Comparison of ENCODE assay signal across 2 cellular contexts in the genomic region with DNA sequence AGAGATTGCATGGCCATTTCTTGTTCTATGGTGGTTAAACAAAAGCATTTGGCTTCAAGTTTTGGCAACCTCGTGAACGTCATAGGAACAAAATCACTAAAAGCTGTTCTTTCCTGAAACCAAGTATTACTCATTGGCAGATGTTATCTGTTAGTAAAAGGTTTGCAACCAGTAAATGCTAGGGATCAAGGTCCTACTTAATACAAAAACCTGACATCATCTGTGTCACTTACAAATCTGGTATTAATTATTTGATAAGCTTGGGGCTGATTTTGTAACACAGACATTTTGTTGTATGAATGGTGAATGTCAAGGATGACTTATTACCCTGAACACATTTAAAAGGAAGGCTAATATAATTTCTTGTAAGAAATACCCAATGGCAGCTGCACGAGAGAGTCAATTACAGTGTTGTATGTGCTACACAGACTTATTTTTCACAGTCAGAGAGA.
TF ChIP-seq lines count a peak whose summit lies in the region.

No MANE protein-coding gene starts in this region.

TF ChIP-seq in liver, 16 proteins besides CTCF, POLR2A, EP300 and RAD21 (continued from another document):
- TF ChIP-seq, protein P1, sequence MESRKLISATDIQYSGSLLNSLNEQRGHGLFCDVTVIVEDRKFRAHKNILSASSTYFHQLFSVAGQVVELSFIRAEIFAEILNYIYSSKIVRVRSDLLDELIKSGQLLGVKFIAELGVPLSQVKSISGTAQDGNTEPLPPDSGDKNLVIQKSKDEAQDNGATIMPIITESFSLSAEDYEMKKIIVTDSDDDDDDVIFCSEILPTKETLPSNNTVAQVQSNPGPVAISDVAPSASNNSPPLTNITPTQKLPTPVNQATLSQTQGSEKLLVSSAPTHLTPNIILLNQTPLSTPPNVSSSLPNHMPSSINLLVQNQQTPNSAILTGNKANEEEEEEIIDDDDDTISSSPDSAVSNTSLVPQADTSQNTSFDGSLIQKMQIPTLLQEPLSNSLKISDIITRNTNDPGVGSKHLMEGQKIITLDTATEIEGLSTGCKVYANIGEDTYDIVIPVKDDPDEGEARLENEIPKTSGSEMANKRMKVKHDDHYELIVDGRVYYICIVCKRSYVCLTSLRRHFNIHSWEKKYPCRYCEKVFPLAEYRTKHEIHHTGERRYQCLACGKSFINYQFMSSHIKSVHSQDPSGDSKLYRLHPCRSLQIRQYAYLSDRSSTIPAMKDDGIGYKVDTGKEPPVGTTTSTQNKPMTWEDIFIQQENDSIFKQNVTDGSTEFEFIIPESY (IDR thresholded peaks at IDR 0.05) = no peak
- TF ChIP-seq, protein P2, sequence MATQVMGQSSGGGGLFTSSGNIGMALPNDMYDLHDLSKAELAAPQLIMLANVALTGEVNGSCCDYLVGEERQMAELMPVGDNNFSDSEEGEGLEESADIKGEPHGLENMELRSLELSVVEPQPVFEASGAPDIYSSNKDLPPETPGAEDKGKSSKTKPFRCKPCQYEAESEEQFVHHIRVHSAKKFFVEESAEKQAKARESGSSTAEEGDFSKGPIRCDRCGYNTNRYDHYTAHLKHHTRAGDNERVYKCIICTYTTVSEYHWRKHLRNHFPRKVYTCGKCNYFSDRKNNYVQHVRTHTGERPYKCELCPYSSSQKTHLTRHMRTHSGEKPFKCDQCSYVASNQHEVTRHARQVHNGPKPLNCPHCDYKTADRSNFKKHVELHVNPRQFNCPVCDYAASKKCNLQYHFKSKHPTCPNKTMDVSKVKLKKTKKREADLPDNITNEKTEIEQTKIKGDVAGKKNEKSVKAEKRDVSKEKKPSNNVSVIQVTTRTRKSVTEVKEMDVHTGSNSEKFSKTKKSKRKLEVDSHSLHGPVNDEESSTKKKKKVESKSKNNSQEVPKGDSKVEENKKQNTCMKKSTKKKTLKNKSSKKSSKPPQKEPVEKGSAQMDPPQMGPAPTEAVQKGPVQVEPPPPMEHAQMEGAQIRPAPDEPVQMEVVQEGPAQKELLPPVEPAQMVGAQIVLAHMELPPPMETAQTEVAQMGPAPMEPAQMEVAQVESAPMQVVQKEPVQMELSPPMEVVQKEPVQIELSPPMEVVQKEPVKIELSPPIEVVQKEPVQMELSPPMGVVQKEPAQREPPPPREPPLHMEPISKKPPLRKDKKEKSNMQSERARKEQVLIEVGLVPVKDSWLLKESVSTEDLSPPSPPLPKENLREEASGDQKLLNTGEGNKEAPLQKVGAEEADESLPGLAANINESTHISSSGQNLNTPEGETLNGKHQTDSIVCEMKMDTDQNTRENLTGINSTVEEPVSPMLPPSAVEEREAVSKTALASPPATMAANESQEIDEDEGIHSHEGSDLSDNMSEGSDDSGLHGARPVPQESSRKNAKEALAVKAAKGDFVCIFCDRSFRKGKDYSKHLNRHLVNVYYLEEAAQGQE (IDR thresholded peaks at IDR 0.05) = no peak

TF ChIP-seq in HepG2, 621 proteins besides CTCF, POLR2A, EP300 and RAD21 (continued from another document):
- TF ChIP-seq, protein P3, sequence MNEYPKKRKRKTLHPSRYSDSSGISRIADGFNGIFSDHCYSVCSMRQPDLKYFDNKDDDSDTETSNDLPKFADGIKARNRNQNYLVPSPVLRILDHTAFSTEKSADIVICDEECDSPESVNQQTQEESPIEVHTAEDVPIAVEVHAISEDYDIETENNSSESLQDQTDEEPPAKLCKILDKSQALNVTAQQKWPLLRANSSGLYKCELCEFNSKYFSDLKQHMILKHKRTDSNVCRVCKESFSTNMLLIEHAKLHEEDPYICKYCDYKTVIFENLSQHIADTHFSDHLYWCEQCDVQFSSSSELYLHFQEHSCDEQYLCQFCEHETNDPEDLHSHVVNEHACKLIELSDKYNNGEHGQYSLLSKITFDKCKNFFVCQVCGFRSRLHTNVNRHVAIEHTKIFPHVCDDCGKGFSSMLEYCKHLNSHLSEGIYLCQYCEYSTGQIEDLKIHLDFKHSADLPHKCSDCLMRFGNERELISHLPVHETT (CRISPR knock-in tag; conservative IDR thresholded peaks at IDR 0.05) = no peak
- TF ChIP-seq, protein P4, sequence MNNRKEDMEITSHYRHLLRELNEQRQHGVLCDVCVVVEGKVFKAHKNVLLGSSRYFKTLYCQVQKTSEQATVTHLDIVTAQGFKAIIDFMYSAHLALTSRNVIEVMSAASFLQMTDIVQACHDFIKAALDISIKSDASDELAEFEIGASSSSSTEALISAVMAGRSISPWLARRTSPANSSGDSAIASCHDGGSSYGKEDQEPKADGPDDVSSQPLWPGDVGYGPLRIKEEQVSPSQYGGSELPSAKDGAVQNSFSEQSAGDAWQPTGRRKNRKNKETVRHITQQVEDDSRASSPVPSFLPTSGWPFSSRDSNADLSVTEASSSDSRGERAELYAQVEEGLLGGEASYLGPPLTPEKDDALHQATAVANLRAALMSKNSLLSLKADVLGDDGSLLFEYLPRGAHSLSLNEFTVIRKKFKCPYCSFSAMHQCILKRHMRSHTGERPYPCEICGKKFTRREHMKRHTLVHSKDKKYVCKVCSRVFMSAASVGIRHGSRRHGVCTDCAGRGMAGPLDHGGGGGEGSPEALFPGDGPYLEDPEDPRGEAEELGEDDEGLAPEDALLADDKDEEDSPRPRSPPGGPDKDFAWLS (CRISPR knock-in tag; IDR thresholded peaks at IDR 0.05; ENCODE audit: borderline replicate concordance) = no peak
- TF ChIP-seq TMF1 (CRISPR knock-in tag; IDR thresholded peaks at IDR 0.05; ENCODE audit: low read depth) = no peak
- TF ChIP-seq ZNF883 (CRISPR knock-in tag; IDR thresholded peaks at IDR 0.05; ENCODE audit: not compliant biosample characterization) = no peak
- TF ChIP-seq ZNF136 (CRISPR knock-in tag; IDR thresholded peaks at IDR 0.05; ENCODE audit: low read depth) = no peak
- TF ChIP-seq ZNF577 (CRISPR knock-in tag; IDR thresholded peaks at IDR 0.05; ENCODE audit: borderline replicate concordance, low read depth) = no peak
- TF ChIP-seq BRD4 (CRISPR knock-in tag; IDR thresholded peaks at IDR 0.05) = no peak
